1 cellular context compared by ENCODE assay signal in genomic region chrX:149940015-149940716, GRCh38.
TF ChIP-seq lines count a peak whose summit lies in the region.

No MANE protein-coding gene starts in this region.

TF ChIP-seq in K562, 482 proteins besides CTCF, POLR2A, EP300 and RAD21 (continued from another document and continues in another):
- no peak for TF ChIP-seq HMGXB4 (CRISPR knock-in tag; IDR thresholded peaks at IDR 0.05)
- no peak for TF ChIP-seq ZNF175 (CRISPR knock-in tag; IDR thresholded peaks at IDR 0.05; ENCODE audit: low read depth)
- TF ChIP-seq ZNF75A (CRISPR knock-in tag; IDR thresholded peaks at IDR 0.05) = no peak
- TF ChIP-seq JUN (IDR thresholded peaks at IDR 0.05; ENCODE audit: borderline replicate concordance, low read depth, low read length) = no peak
- no peak for TF ChIP-seq JUN (CRISPR knock-in tag; IDR thresholded peaks at IDR 0.05; ENCODE audit: borderline replicate concordance)
- TF ChIP-seq, protein P1, sequence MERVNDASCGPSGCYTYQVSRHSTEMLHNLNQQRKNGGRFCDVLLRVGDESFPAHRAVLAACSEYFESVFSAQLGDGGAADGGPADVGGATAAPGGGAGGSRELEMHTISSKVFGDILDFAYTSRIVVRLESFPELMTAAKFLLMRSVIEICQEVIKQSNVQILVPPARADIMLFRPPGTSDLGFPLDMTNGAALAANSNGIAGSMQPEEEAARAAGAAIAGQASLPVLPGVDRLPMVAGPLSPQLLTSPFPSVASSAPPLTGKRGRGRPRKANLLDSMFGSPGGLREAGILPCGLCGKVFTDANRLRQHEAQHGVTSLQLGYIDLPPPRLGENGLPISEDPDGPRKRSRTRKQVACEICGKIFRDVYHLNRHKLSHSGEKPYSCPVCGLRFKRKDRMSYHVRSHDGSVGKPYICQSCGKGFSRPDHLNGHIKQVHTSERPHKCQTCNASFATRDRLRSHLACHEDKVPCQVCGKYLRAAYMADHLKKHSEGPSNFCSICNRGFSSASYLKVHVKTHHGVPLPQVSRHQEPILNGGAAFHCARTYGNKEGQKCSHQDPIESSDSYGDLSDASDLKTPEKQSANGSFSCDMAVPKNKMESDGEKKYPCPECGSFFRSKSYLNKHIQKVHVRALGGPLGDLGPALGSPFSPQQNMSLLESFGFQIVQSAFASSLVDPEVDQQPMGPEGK (CRISPR knock-in tag; IDR thresholded peaks at IDR 0.05; ENCODE audit: borderline replicate concordance) = no peak
- TF ChIP-seq, protein P2, sequence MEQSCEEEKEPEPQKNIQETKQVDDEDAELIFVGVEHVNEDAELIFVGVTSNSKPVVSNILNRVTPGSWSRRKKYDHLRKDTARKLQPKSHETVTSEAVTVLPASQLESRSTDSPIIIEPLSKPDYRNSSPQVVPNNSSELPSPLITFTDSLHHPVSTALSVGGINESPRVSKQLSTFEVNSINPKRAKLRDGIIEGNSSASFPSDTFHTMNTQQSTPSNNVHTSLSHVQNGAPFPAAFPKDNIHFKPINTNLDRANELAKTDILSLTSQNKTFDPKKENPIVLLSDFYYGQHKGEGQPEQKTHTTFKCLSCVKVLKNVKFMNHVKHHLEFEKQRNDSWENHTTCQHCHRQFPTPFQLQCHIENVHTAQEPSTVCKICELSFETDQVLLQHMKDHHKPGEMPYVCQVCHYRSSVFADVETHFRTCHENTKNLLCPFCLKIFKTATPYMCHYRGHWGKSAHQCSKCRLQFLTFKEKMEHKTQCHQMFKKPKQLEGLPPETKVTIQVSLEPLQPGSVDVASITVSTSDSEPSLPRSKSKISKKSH (CRISPR knock-in tag; IDR thresholded peaks at IDR 0.05) = no peak
- TF ChIP-seq, protein P3, sequence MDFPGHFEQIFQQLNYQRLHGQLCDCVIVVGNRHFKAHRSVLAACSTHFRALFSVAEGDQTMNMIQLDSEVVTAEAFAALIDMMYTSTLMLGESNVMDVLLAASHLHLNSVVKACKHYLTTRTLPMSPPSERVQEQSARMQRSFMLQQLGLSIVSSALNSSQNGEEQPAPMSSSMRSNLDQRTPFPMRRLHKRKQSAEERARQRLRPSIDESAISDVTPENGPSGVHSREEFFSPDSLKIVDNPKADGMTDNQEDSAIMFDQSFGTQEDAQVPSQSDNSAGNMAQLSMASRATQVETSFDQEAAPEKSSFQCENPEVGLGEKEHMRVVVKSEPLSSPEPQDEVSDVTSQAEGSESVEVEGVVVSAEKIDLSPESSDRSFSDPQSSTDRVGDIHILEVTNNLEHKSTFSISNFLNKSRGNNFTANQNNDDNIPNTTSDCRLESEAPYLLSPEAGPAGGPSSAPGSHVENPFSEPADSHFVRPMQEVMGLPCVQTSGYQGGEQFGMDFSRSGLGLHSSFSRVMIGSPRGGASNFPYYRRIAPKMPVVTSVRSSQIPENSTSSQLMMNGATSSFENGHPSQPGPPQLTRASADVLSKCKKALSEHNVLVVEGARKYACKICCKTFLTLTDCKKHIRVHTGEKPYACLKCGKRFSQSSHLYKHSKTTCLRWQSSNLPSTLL (IDR thresholded peaks at IDR 0.05) = peak; percentile 58; the same call in 1 of the 2 replicates
- TF ChIP-seq ZNF668 (CRISPR knock-in tag; IDR thresholded peaks at IDR 0.05) = no peak
- no peak for TF ChIP-seq ZNF764 (CRISPR knock-in tag; IDR thresholded peaks at IDR 0.05; ENCODE audit: low read depth)
- TF ChIP-seq EZH2 (IDR thresholded peaks at IDR 0.05; ENCODE audit: borderline replicate concordance, low read depth, low read length) = no peak
- no peak for TF ChIP-seq ATF3 (IDR thresholded peaks at IDR 0.05)
- TF ChIP-seq ATF3 (CRISPR knock-in tag; conservative IDR thresholded peaks at IDR 0.05) = no peak
- TF ChIP-seq ZNF311 (CRISPR knock-in tag; IDR thresholded peaks at IDR 0.05) = no peak
- TF ChIP-seq MXD1 (CRISPR knock-in tag; IDR thresholded peaks at IDR 0.05; ENCODE audit: borderline replicate concordance, poor library complexity, severe bottlenecking) = no peak
- no peak for TF ChIP-seq RBM22 (IDR thresholded peaks at IDR 0.05; ENCODE audit: low read depth, low read length, poor library complexity, severe bottlenecking)
- no peak for TF ChIP-seq DMBX1 (CRISPR knock-in tag; IDR thresholded peaks at IDR 0.05; ENCODE audit: borderline replicate concordance)
- no peak for TF ChIP-seq ZNF134 (CRISPR knock-in tag; conservative IDR thresholded peaks at IDR 0.05)
- TF ChIP-seq MAFK (IDR thresholded peaks at IDR 0.05; ENCODE audit: low read length) = no peak
- no peak for TF ChIP-seq MCM7 (IDR thresholded peaks at IDR 0.05)
- no peak for TF ChIP-seq MTF1 (CRISPR knock-in tag; IDR thresholded peaks at IDR 0.05; ENCODE audit: borderline replicate concordance)
- no peak for TF ChIP-seq CSDE1 (IDR thresholded peaks at IDR 0.05)
- peak; percentile 7; the same call in 1 of the 2 replicates for TF ChIP-seq HCFC1 (IDR thresholded peaks at IDR 0.05; ENCODE audit: low read depth, low read length)
- TF ChIP-seq HNRNPLL (IDR thresholded peaks at IDR 0.05; ENCODE audit: low read depth, low read length, poor library complexity, severe bottlenecking) = peak; percentile 25
- no peak for TF ChIP-seq ZFX (CRISPR knock-in tag; IDR thresholded peaks at IDR 0.05)
- TF ChIP-seq POLR2H (tag; IDR thresholded peaks at IDR 0.05; ENCODE audit: low read depth) = no peak
- no peak for TF ChIP-seq SETDB1 (IDR thresholded peaks at IDR 0.05; ENCODE audit: low read length)
- no peak for TF ChIP-seq ZFP36 (IDR thresholded peaks at IDR 0.05; ENCODE audit: low read depth, low read length, partially characterized antibody)
- TF ChIP-seq ZNF655 (CRISPR knock-in tag; IDR thresholded peaks at IDR 0.05) = no peak
- TF ChIP-seq, protein P4, sequence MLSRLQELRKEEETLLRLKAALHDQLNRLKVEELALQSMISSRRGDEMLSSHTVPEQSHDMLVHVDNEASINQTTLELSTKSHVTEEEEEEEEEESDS (CRISPR knock-in tag; IDR thresholded peaks at IDR 0.05) = no peak
- TF ChIP-seq CXXC5 (CRISPR knock-in tag; IDR thresholded peaks at IDR 0.05) = peak; percentile 25; the same call in 1 of the 2 replicates
- no peak for TF ChIP-seq TSC22D4 (tag; IDR thresholded peaks at IDR 0.05)
- TF ChIP-seq, protein P5, sequence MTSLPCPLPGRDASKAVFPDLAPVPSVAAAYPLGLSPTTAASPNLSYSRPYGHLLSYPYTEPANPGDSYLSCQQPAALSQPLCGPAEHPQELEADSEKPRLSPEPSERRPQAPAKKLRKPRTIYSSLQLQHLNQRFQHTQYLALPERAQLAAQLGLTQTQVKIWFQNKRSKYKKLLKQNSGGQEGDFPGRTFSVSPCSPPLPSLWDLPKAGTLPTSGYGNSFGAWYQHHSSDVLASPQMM (CRISPR knock-in tag; IDR thresholded peaks at IDR 0.05) = no peak
- no peak for TF ChIP-seq ZNF644 (tag; IDR thresholded peaks at IDR 0.05; ENCODE audit: low read depth)
- TF ChIP-seq DPF2 (IDR thresholded peaks at IDR 0.05) = peak; percentile 83
- TF ChIP-seq PHF21A (IDR thresholded peaks at IDR 0.05; ENCODE audit: borderline replicate concordance, low read depth) = no peak
- no peak for TF ChIP-seq NELFE (IDR thresholded peaks at IDR 0.05; ENCODE audit: insufficient read depth, insufficient read length)
- no peak for TF ChIP-seq ZNF583 (CRISPR knock-in tag; IDR thresholded peaks at IDR 0.05)
- no peak for TF ChIP-seq HMG20B (CRISPR knock-in tag; IDR thresholded peaks at IDR 0.05)
- TF ChIP-seq, protein P6, sequence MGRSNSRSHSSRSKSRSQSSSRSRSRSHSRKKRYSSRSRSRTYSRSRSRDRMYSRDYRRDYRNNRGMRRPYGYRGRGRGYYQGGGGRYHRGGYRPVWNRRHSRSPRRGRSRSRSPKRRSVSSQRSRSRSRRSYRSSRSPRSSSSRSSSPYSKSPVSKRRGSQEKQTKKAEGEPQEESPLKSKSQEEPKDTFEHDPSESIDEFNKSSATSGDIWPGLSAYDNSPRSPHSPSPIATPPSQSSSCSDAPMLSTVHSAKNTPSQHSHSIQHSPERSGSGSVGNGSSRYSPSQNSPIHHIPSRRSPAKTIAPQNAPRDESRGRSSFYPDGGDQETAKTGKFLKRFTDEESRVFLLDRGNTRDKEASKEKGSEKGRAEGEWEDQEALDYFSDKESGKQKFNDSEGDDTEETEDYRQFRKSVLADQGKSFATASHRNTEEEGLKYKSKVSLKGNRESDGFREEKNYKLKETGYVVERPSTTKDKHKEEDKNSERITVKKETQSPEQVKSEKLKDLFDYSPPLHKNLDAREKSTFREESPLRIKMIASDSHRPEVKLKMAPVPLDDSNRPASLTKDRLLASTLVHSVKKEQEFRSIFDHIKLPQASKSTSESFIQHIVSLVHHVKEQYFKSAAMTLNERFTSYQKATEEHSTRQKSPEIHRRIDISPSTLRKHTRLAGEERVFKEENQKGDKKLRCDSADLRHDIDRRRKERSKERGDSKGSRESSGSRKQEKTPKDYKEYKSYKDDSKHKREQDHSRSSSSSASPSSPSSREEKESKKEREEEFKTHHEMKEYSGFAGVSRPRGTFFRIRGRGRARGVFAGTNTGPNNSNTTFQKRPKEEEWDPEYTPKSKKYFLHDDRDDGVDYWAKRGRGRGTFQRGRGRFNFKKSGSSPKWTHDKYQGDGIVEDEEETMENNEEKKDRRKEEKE (IDR thresholded peaks at IDR 0.05; ENCODE audit: borderline replicate concordance in 1 of 2, control insufficient read depth in 1 of 2, low read depth in 2 of 2, low read length in 1 of 2) = no peak
- TF ChIP-seq COPS2 (conservative IDR thresholded peaks at IDR 0.05) = no peak
- TF ChIP-seq SMAD4 (CRISPR knock-in tag; conservative IDR thresholded peaks at IDR 0.05) = no peak
- TF ChIP-seq POLR2AphosphoS2 (IDR thresholded peaks at IDR 0.05; ENCODE audit: low read length) = no peak
- TF ChIP-seq SMARCC2 (IDR thresholded peaks at IDR 0.05; ENCODE audit: low read depth) = no peak
- no peak for TF ChIP-seq ZNF740 (CRISPR knock-in tag; IDR thresholded peaks at IDR 0.05)
- TF ChIP-seq ZNF740 (tag; IDR thresholded peaks at IDR 0.05) = no peak
- TF ChIP-seq TRIM28 (IDR thresholded peaks at IDR 0.05) = no peak
- TF ChIP-seq SREBF2 (CRISPR knock-in tag; IDR thresholded peaks at IDR 0.05) = no peak
- no peak for TF ChIP-seq CREBBP (IDR thresholded peaks at IDR 0.05; ENCODE audit: low read depth, low read length)
- TF ChIP-seq GABPA (tag; conservative IDR thresholded peaks at IDR 0.05; ENCODE audit: low read depth) = peak; percentile 53
- TF ChIP-seq SLC30A9 (CRISPR knock-in tag; IDR thresholded peaks at IDR 0.05) = no peak
- TF ChIP-seq ZBTB7A (IDR thresholded peaks at IDR 0.05; ENCODE audit: borderline replicate concordance, control insufficient read depth, low read depth, low read length) = peak; percentile 49; the same call in 1 of the 2 replicates
- peak; percentile 92 for TF ChIP-seq SP1 (CRISPR knock-in tag; IDR thresholded peaks at IDR 0.05)
- no peak for TF ChIP-seq CHCHD3 (CRISPR knock-in tag; IDR thresholded peaks at IDR 0.05)
- no peak for TF ChIP-seq SOX6 (IDR thresholded peaks at IDR 0.05)
- peak; percentile 78; the same call in 1 of the 2 replicates for TF ChIP-seq LARP7 (IDR thresholded peaks at IDR 0.05)
- TF ChIP-seq NEUROD1 (IDR thresholded peaks at IDR 0.05; ENCODE audit: borderline replicate concordance, low read depth, low read length, partially characterized antibody) = peak; percentile 28
